ENCODE assay signal across 17 cellular contexts in the genomic region with DNA sequence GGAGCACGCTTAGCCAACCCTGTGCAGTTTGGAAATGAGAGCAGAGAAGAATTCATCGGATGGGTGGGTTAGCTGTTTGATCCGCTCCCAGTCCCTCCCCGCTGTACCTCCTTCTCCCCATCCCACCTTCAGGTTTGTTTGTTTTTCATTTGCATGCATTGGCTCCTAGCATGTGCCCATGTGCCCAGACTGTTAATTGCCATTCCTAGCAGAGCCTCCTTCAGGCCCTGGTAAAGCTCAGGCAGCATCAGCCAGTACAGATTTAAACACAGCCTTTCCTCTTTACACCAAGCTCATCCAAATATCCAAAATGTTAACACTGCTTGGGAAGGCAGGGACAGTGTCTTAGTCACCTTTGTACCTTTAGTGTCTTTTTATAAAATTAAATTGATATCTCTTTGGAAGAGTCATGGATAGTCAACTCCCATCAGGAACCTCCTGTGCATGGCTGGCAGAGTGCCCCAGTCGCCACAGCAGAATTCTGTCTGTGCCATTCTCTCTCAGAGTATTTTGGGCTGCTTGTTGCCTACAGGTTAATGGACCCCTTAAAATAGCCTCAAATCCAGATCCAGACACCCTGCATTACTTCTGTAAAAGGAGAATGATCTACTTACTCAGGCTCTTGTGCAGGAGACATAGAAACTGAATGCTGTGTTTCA.
DNase-seq lines count a peak whose midpoint lies in the region; FAIRE-seq and TF ChIP-seq lines count a peak whose summit lies in the region.
"Had no signal": no experiment of that assay in that cellular context is flagged by ENCODE, and none has a peak within 500 bp of the region (broad histone marks: within the 10 kb centered on the region; RNA-seq: fewer than 3 reads in every experiment).

No MANE protein-coding gene starts in this region.

- H3K14ac ChIP-seq in H1 (ENCODE audit: insufficient read length), result no peak overlapping the region

- H3K4me1 ChIP-seq in BLaER1 treated with 17β-estradiol and CSF1 and Interleukin-3, amounts not matched to agents 10 nM and 100 nM, result peaks cover 0 to 35% (median 30%) of the 10 kb centered on the region in 10 experiments; a peak in 15 of 20 replicates
- H3K4me1 ChIP-seq in H1 (replicated peaks in 1 of 4; ENCODE audit: control insufficient read depth in 3 of 4, insufficient read depth in 4 of 4, low read length in 3 of 4), result peaks cover 0 to 3% (median 0%) of the 10 kb centered on the region in 4 experiments; a peak in 1 of 7 replicates
- H3K4me1 ChIP-seq: SJSA1 had no signal

- H3K9ac ChIP-seq in BLaER1 treated with 17β-estradiol and CSF1 and Interleukin-3, amounts not matched to agents 10 nM and 100 nM, result no peak overlapping the region
- no peak overlapping the region for H3K9ac ChIP-seq in H1 (replicated peaks in 1 of 4; ENCODE audit: extremely low read depth in 1 of 4, low read depth in 3 of 4, low read length in 3 of 4)

- TF ChIP-seq CTCF in H1 (IDR thresholded peaks at IDR 0.05; ENCODE audit: control extremely low read depth in 1 of 3, insufficient read depth in 1 of 3, low read depth in 1 of 3, low read length in 3 of 3) (no peak), progenitor cell of endocrine pancreas (IDR thresholded peaks at IDR 0.05; ENCODE audit: unreplicated experiment) (no peak), GM10266 (IDR thresholded peaks at IDR 0.05; ENCODE audit: control insufficient read depth, insufficient read depth, low read depth, missing control alignments) (no peak)

- no peak overlapping the region for H3K56ac ChIP-seq in H1 (replicated peaks; ENCODE audit: insufficient read length, low read depth, low read length)

- H2BK120ac ChIP-seq in H1 (replicated peaks; ENCODE audit: low read depth, low read length), result no peak overlapping the region

- H3K4me2 ChIP-seq in BLaER1 treated with 17β-estradiol and CSF1 and Interleukin-3, amounts not matched to agents 10 nM and 100 nM, result peak overlapping the region in 8 of 11 experiments; percentile 10 to 82 (median 56); a peak in 14 of 22 replicates
- no peak overlapping the region; a peak in 1 of 4 replicates for H3K4me2 ChIP-seq in H1 (ENCODE audit: insufficient read depth in 1 of 2, low read depth in 2 of 2, low read length in 2 of 2)

- no peak overlapping the region for H2AK5ac ChIP-seq in H1 (ENCODE audit: low read depth, low read length)

- H3K9me3 ChIP-seq in BLaER1 treated with 17β-estradiol and CSF1 and Interleukin-3, amounts not matched to agents 10 nM and 100 nM (replicated peaks in 1 of 11), result peaks cover 0 to 8% (median 0%) of the 10 kb centered on the region in 11 experiments; a peak in 6 of 22 replicates
- no peaks in the 10 kb centered on the region for H3K9me3 ChIP-seq in H1 (ENCODE audit: insufficient read depth in 2 of 2, low read depth in 1 of 2, low read length in 1 of 2)
- H3K9me3 ChIP-seq: SJSA1 had no signal

- no peaks in the 10 kb centered on the region for H3K36me3 Mint-ChIP-seq in progenitor cell of endocrine pancreas (ENCODE audit: insufficient read depth)
- H3K36me3 Mint-ChIP-seq: CD8-positive, alpha-beta memory T cell had no signal

- no peak overlapping the region for H3K4me3 ChIP-seq in BLaER1 treated with 17β-estradiol and CSF1 and Interleukin-3, amounts not matched to agents 10 nM and 100 nM
- no peak overlapping the region for H3K4me3 ChIP-seq in H1 (ENCODE audit: extremely low read depth in 1 of 4, insufficient read depth in 2 of 4, low read depth in 3 of 4, low read length in 4 of 4)
- H3K4me3 ChIP-seq: SJSA1 had no signal

- no peak for TF ChIP-seq RAD21 in H1 (IDR thresholded peaks at IDR 0.05 in 1 of 2, conservative IDR thresholded peaks at IDR 0.05 in 1 of 2; ENCODE audit: low read depth in 2 of 2, low read length in 2 of 2)

- H3K79me1 ChIP-seq in H1 (ENCODE audit: low read depth, low read length), result no peaks in the 10 kb centered on the region

- CTCF ChIA-PET in H1 (lab: Charles Lee; ENCODE audit: partially characterized antibody), result interaction anchor here (1.2 to 2.1 kb wide), 3 partner anchors 60 to 105 kb away, joined by 3 to 6 read pairs (median 3); no protein-coding TSS in a partner anchor

- H3K18ac ChIP-seq in H1 (ENCODE audit: extremely low read depth, low read length), result no peak overlapping the region

- no peak overlapping the region; a peak in 1 of 22 replicates for H3K27ac ChIP-seq in BLaER1 treated with 17β-estradiol and CSF1 and Interleukin-3, amounts not matched to agents 10 nM and 100 nM
- H3K27ac ChIP-seq in H1 (ENCODE audit: low read depth, low read length), result no peak overlapping the region
- H3K27ac ChIP-seq: SJSA1 had no signal

- H3K23ac ChIP-seq in H1 (ENCODE audit: insufficient read length), result no peak overlapping the region

- no peak overlapping the region for H2BK12ac ChIP-seq in H1 (ENCODE audit: low read depth, low read length)

- DNase-seq in NCI-H1694 treated with DMSO at 0.1 percent for 48 hours (lab: John Stamatoyannopoulos, UW) (peak; percentile 59), H1 (ENCODE audit: low read depth in 1 of 2, low spot score in 2 of 2) (no peak), progenitor cell of endocrine pancreas (ENCODE audit: low spot score, unreplicated experiment) (no peak), DMS53 treated with DMSO at 0.1 percent for 48 hours (lab: John Stamatoyannopoulos, UW; ENCODE audit: unreplicated experiment) (no peak), GM10266 (ENCODE audit: extremely low spot score) (no peak), glomerular visceral epithelial cell (ENCODE audit: extremely low spot score) (no peak)
- DNase-seq in activated naive CD4-positive, alpha-beta T cell (lab: John Stamatoyannopoulos, UW), result no peak
- DNase-seq: CD8-positive, alpha-beta memory T cell; DMS53; HCEC 1CT; MM.1S; NCI-H1092 treated with DMSO at 0.1 percent for 48 hours; NCI-H146; NCI-H510A had no signal

- WGBS in H1 (ENCODE audit: extremely low coverage in 1 of 2, insufficient coverage in 1 of 2, insufficient read length in 1 of 2, insufficient replicate concordance in 2 of 2, low coverage in 1 of 2, low lambda C conversion rate in 2 of 2, missing lambda C conversion rate in 1 of 2), 2 experiments, result 86% methylated on average over 5 of the region's 5 CpGs; no CpG with 5 or more reads in 1 of the 2 experiments

- H3K9me3 Mint-ChIP-seq in progenitor cell of endocrine pancreas (ENCODE audit: low read depth), result no peaks in the 10 kb centered on the region

- no peak for TF ChIP-seq EP300 in H1 (IDR thresholded peaks at IDR 0.05; ENCODE audit: borderline replicate concordance in 1 of 2, low read depth in 2 of 2, low read length in 2 of 2)

- H3K27me3 Mint-ChIP-seq in progenitor cell of endocrine pancreas, result no peaks in the 10 kb centered on the region
- H3K27me3 Mint-ChIP-seq: CD8-positive, alpha-beta memory T cell had no signal

- no peaks in the 10 kb centered on the region for H3K27me3 ChIP-seq in BLaER1 treated with 17β-estradiol and CSF1 and Interleukin-3, amounts not matched to agents 10 nM and 100 nM
- H3K27me3 ChIP-seq in H1 (replicated peaks in 1 of 4; ENCODE audit: control insufficient read depth in 3 of 4, extremely low read depth in 1 of 4, insufficient read depth in 3 of 4, low read length in 3 of 4), result no peaks in the 10 kb centered on the region
- H3K27me3 ChIP-seq: SJSA1 had no signal

- no peaks in the 10 kb centered on the region for H3K36me3 ChIP-seq in BLaER1 treated with 17β-estradiol and CSF1 and Interleukin-3, amounts not matched to agents 10 nM and 100 nM
- H3K36me3 ChIP-seq in H1 (ENCODE audit: control insufficient read depth in 2 of 4, insufficient read depth in 4 of 4, low read length in 3 of 4), result no peaks in the 10 kb centered on the region
- H3K36me3 ChIP-seq: SJSA1 had no signal

- POLR2A ChIA-PET in H1 (lab: Charles Lee; ENCODE audit: partially characterized antibody), result no interaction called here

- H4K5ac ChIP-seq in H1 (ENCODE audit: insufficient read length, low read depth, low read length), result no peak overlapping the region

- H2BK20ac ChIP-seq in H1 (ENCODE audit: low read length), result no peak overlapping the region

- H2AFZ ChIP-seq in H1 (ENCODE audit: low read length), result no peak overlapping the region

- H3K4me1 Mint-ChIP-seq in progenitor cell of endocrine pancreas (ENCODE audit: low read depth), result peaks cover 5% of the 10 kb centered on the region
- H3K4me1 Mint-ChIP-seq: CD8-positive, alpha-beta memory T cell had no signal

- peak overlapping the region; percentile 17 for H3K27ac Mint-ChIP-seq in progenitor cell of endocrine pancreas
- H3K27ac Mint-ChIP-seq: CD8-positive, alpha-beta memory T cell had no signal

- no peaks in the 10 kb centered on the region; the same call in 1 of the 2 replicates for H3K23me2 ChIP-seq in H1 (ENCODE audit: low read depth, low read length)

- no peak overlapping the region for H2BK5ac ChIP-seq in H1 (ENCODE audit: low read depth, low read length)

- H3K4ac ChIP-seq in H1 (replicated peaks; ENCODE audit: insufficient read length, low read depth, low read length), result no peak overlapping the region

- FAIRE-seq in H1 (lab: Jason Lieb, UNC), result no peak
- FAIRE-seq: A204.1 had no signal

- no peak overlapping the region for H3K4me3 Mint-ChIP-seq in progenitor cell of endocrine pancreas (ENCODE audit: low read depth)
- H3K4me3 Mint-ChIP-seq: CD8-positive, alpha-beta memory T cell had no signal

- no peak overlapping the region for H4K8ac ChIP-seq in H1 (ENCODE audit: extremely low read depth, insufficient read depth, low read length)

- no peak for TF ChIP-seq POLR2A in H1 (IDR thresholded peaks at IDR 0.05; ENCODE audit: control extremely low read depth in 1 of 2, low read depth in 2 of 2, low read length in 2 of 2)

- H3K79me2 ChIP-seq in H1 (ENCODE audit: control insufficient read depth in 1 of 2, insufficient read depth in 2 of 2, low read length in 2 of 2), result no peaks in the 10 kb centered on the region

- no peak overlapping the region for H4K91ac ChIP-seq in H1 (replicated peaks; ENCODE audit: insufficient read length, low read length)

- H2BK15ac ChIP-seq in H1 (ENCODE audit: low read length), result no peak overlapping the region

- no peaks in the 10 kb centered on the region for H4K20me1 ChIP-seq in BLaER1 treated with 17β-estradiol and CSF1 and Interleukin-3, amounts not matched to agents 10 nM and 100 nM
- no peaks in the 10 kb centered on the region for H4K20me1 ChIP-seq in H1 (replicated peaks in 1 of 2; ENCODE audit: control insufficient read depth in 1 of 2, insufficient read depth in 2 of 2, low read length in 2 of 2)

TF ChIP-seq in H1, 55 proteins besides CTCF, POLR2A, EP300 and RAD21:
- TF ChIP-seq, protein P1, sequence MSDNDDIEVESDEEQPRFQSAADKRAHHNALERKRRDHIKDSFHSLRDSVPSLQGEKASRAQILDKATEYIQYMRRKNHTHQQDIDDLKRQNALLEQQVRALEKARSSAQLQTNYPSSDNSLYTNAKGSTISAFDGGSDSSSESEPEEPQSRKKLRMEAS (IDR thresholded peaks at IDR 0.05), result 0 out of 2 replicates have a peak, but pooled peaks have one; percentile 20
- no peak for TF ChIP-seq CTBP2 (IDR thresholded peaks at IDR 0.05; ENCODE audit: borderline replicate concordance, insufficient read depth, insufficient read length, low read length)

Comparison
In these comparisons a context has a peak if more than half of its experiments do, and no peak if none do; other contexts are left out.
1. H3K4me2 ChIP-seq: peak in BLaER1 treated with 17β-estradiol and CSF1 and Interleukin-3, amounts not matched to agents 10 nM and 100 nM (8 of 11); none in H1 (0 of 2).